In genomic region chr22:29887358-29887757, GRCh38 we compare ENCODE assay signal across 20 cellular contexts. TPM values are rescaled to one million over a fixed set of nuclear protein-coding genes. Genes with fewer than 3 reads are reported as not detected.
A peak's percentile ranks its signal among the peaks of the same experiment; 100 is the strongest.
DNase-seq lines count a peak whose midpoint lies in the region; ATAC-seq, FAIRE-seq and TF ChIP-seq lines count a peak whose summit lies in the region.
"Had no signal": no experiment of that assay in that cellular context is flagged by ENCODE, and none has a peak within 500 bp of the region (broad histone marks: within the 10 kb centered on the region; RNA-seq: fewer than 3 reads in every experiment).

No MANE protein-coding gene starts in this region.

- POLR2A ChIA-PET in IMR-90 (lab: Charles Lee; ENCODE audit: unreplicated experiment): no interaction called here

- no peak overlapping the region for H3K4ac ChIP-seq in IMR-90 (ENCODE audit: low read depth, low read length)

- H3K4me3 ChIP-seq in IMR-90 (ENCODE audit: insufficient read depth, low read depth, low read length): no peak overlapping the region
- peak overlapping the region; percentile 22 for H3K4me3 ChIP-seq in psoas muscle

- no peak overlapping the region for H4K8ac ChIP-seq in IMR-90 (ENCODE audit: low read depth in 2 of 2, low read length in 2 of 2)

- WGBS in IMR-90 (ENCODE audit: extremely low coverage in 2 of 2, insufficient read length in 1 of 2), 2 experiments: 100% methylated on average over 1 of the region's 2 CpGs; no CpG with 5 or more reads in 1 of the 2 experiments
- 20 to 22% (median 21%) methylated on average over 2 of the region's 2 CpGs for WGBS in psoas muscle, 3 donors

- H4K5ac ChIP-seq in IMR-90 (ENCODE audit: low read depth, low read length): no peak overlapping the region

- H3K9ac ChIP-seq in IMR-90 (ENCODE audit: low read depth, low read length): no peak overlapping the region

- H3K4me2 ChIP-seq in IMR-90 (ENCODE audit: low read depth, low read length): no peak overlapping the region

- peak; percentile 8 for DNase-seq in CD1c-positive myeloid dendritic cell (ENCODE audit: extremely low spot score)
- DNase-seq in IMR-90: no peak
- peak; percentile 5 for DNase-seq in dermis blood vessel endothelial cell
- DNase-seq in psoas muscle: no peak
- DNase-seq in activated CD4-positive, alpha-beta T cell treated with anti-CD3 and anti-CD28 coated beads, Interleukin-2, amount 50 U/mL, for 4 hours: no peak
- no peak for DNase-seq in frontal cortex (ENCODE audit: low spot score in 2 of 2)
- DNase-seq: C1 segment of cervical spinal cord; Calu3; CD8-positive, alpha-beta memory T cell; GOT3; HCEC 1CT; NCI-H1105 treated with DMSO at 0.1 percent for 48 hours; NCI-H2081 treated with DMSO at 0.1 percent for 48 hours; NCI-H2171 treated with DMSO at 0.1 percent for 48 hours; NCI-H446 treated with DMSO at 0.1 percent for 48 hours; NCI-H526 treated with DMSO at 0.1 percent for 48 hours had no signal

- peaks cover 13 to 55% of the 10 kb centered on the region in 2 experiments for H3K79me1 ChIP-seq in IMR-90 (ENCODE audit: low read depth in 1 of 2, low read length in 2 of 2)

- dilution Hi-C loops in IMR-90 (cut with HindIII; ENCODE audit: low sequenced_read_pairs, unreplicated experiment): no loop called here

- no peak overlapping the region for H2AFZ ChIP-seq in IMR-90 (replicated peaks; ENCODE audit: low read length, poor library complexity)

- no peak overlapping the region for H2AK9ac ChIP-seq in IMR-90 (replicated peaks; ENCODE audit: low read depth, low read length, poor library complexity)

- intact Hi-C loops in IMR-90 (cut with micrococcal nuclease): loop anchor here (5.0 kb wide), 1 partner anchor 105 kb away; no protein-coding TSS in a partner anchor
- intact Hi-C loops in psoas muscle (cut with DNase I): no loop called here

- H2BK120ac ChIP-seq in IMR-90 (ENCODE audit: low read depth, low read length): no peak overlapping the region

- no peak overlapping the region for H2AK5ac ChIP-seq in IMR-90 (ENCODE audit: low read depth, low read length)

- ATAC-seq in IMR-90 (ENCODE audit: low read depth): no peak
- no peak for ATAC-seq in psoas muscle
- ATAC-seq in GM19328 (IDR thresholded peaks at IDR 0.05; ENCODE audit: unreplicated experiment): no peak
- no peak for ATAC-seq in GM21619 (IDR thresholded peaks at IDR 0.05; ENCODE audit: unreplicated experiment)
- ATAC-seq: Panc1, SK-N-SH treated with all-trans-retinoic acid at 6 μM for 48 hours had no signal

- H4K20me1 ChIP-seq in IMR-90 (ENCODE audit: insufficient read depth, low read length): peaks cover 75% of the 10 kb centered on the region

- H3K4me1 ChIP-seq in IMR-90 (ENCODE audit: control insufficient read depth, insufficient read depth, low read length): peaks cover 5% of the 10 kb centered on the region
- H3K4me1 ChIP-seq in psoas muscle: peaks cover 62% of the 10 kb centered on the region

- TF ChIP-seq POLR2A in IMR-90 (IDR thresholded peaks at IDR 0.05; ENCODE audit: low read depth, low read length): no peak

- H3K23ac ChIP-seq in IMR-90 (ENCODE audit: low read depth, low read length): peak overlapping the region; percentile 37; the same call in 1 of the 2 replicates

- TF ChIP-seq RAD21 in IMR-90 (IDR thresholded peaks at IDR 0.05; ENCODE audit: low read length): no peak

- H3K27ac ChIP-seq in IMR-90 (ENCODE audit: insufficient read depth, low read length) (no peak overlapping the region), psoas muscle (peak overlapping the region; percentile 50)

- H3K18ac ChIP-seq in IMR-90 (ENCODE audit: low read depth, low read length): no peak overlapping the region

- H3K36me3 ChIP-seq in IMR-90 (ENCODE audit: control insufficient read depth, insufficient read depth, low read length): no peaks in the 10 kb centered on the region
- H3K36me3 ChIP-seq in psoas muscle (ENCODE audit: insufficient read depth in 1 of 2, low read depth in 1 of 2): no peaks in the 10 kb centered on the region

- no peak overlapping the region for H2BK5ac ChIP-seq in IMR-90 (ENCODE audit: low read depth, low read length, poor library complexity, severe bottlenecking)

- H4K91ac ChIP-seq in IMR-90 (ENCODE audit: insufficient read depth, low read depth, low read length): no peak overlapping the region

- CTCF ChIA-PET in IMR-90 (lab: Yijun Ruan, JAX): no interaction called here

- no peak for TF ChIP-seq CTCF in IMR-90 (conservative IDR thresholded peaks at IDR 0.05; ENCODE audit: low read depth, low read length)
- no peak for TF ChIP-seq CTCF in psoas muscle (IDR thresholded peaks at IDR 0.05)

- no TSS peak for BruUV-seq in IMR-90 (replicated peaks; lab: Mats Ljungman, UMichigan)

- H3K56ac ChIP-seq in IMR-90 (ENCODE audit: extremely low read depth, insufficient read depth, low read length): no peak overlapping the region

- H3K9me3 ChIP-seq in IMR-90 (ENCODE audit: control insufficient read depth, insufficient read depth, low read length) (no peaks in the 10 kb centered on the region), psoas muscle (no peaks in the 10 kb centered on the region)

- in situ Hi-C loops in IMR-90 (cut with MboI; ENCODE audit: low sequenced_read_pairs): no loop called here

- no peak for FAIRE-seq in frontal cortex (lab: Jason Lieb, UNC)

- H3K9me1 ChIP-seq in IMR-90 (ENCODE audit: insufficient read depth, low read length): peaks cover 3% of the 10 kb centered on the region

- peak overlapping the region; percentile 31; the same call in 1 of the 2 replicates for H3K14ac ChIP-seq in IMR-90 (replicated peaks; ENCODE audit: low read depth, low read length)

- no peak overlapping the region for H2BK15ac ChIP-seq in IMR-90 (ENCODE audit: low read depth, low read length)

- H3K27me3 ChIP-seq in IMR-90 (ENCODE audit: control insufficient read depth, insufficient read depth, low read length): no peaks in the 10 kb centered on the region
- H3K27me3 ChIP-seq in psoas muscle (ENCODE audit: insufficient read depth in 3 of 3, low read length in 2 of 3): no peaks in the 10 kb centered on the region

- H2BK20ac ChIP-seq in IMR-90 (ENCODE audit: low read depth, low read length): no peak overlapping the region

TF ChIP-seq in IMR-90, 13 proteins besides CTCF, POLR2A, EP300 and RAD21:
- TF ChIP-seq CEBPB (IDR thresholded peaks at IDR 0.05; ENCODE audit: low read depth, low read length): no peak
- TF ChIP-seq CHD1 (IDR thresholded peaks at IDR 0.05; ENCODE audit: low read depth, low read length): no peak
- TF ChIP-seq BHLHE40 (IDR thresholded peaks at IDR 0.05; ENCODE audit: low read depth, low read length): no peak
- TF ChIP-seq RFX5 (IDR thresholded peaks at IDR 0.05; ENCODE audit: low read depth, low read length): no peak
- TF ChIP-seq MXI1 (IDR thresholded peaks at IDR 0.05; ENCODE audit: borderline replicate concordance, low read depth, low read length): no peak
- TF ChIP-seq RCOR1 (IDR thresholded peaks at IDR 0.05; ENCODE audit: insufficient replicate concordance, low read length): no peak
- TF ChIP-seq MAFK (IDR thresholded peaks at IDR 0.05; ENCODE audit: low read depth, low read length): no peak
TF ChIP-seq in IMR-90: peak in this region for 0.

RNA-seq across cellular contexts. Expression of gene MTMR3, which starts 4.4 kb away (rescaled TPM):
- total RNA-seq in IMR-90 (2012; rRNA removed) (26.1 and 29.4 TPM in 2 replicates), dermis blood vessel endothelial cell (41.4 and 42.7 TPM in 2 replicates), psoas muscle (10 to 100 TPM; 31.8 to 37.9 (median 33.8) TPM), frontal cortex (66.0 TPM)
- polyA plus RNA-seq in IMR-90 (2012; rRNA removed) (21.3 and 22.3 TPM in 2 replicates), psoas muscle (10 to 100 TPM in 2 of 3 donors, 1 to 10 TPM in 1; 7.8 to 21.3 (median 11.6) TPM)
- 8.9 and 9.6 TPM in 2 replicates for polyA plus RNA-seq in IMR-90 (2012; cell fraction: cytosol; rRNA removed)
- 79.3 and 99.6 TPM in 2 replicates for polyA plus RNA-seq in IMR-90 (2012; cell fraction: nucleus; rRNA removed; ENCODE audit: low replicate concordance)

RNA-seq across cellular contexts. Expression of gene ASCC2, which starts 49.3 kb away (rescaled TPM):
- 38.6 and 40.0 TPM in 2 replicates for total RNA-seq in IMR-90 (2012; rRNA removed)
- 62.2 and 69.3 TPM in 2 replicates for polyA plus RNA-seq in IMR-90 (2012; rRNA removed)
- polyA plus RNA-seq in IMR-90 (2012; cell fraction: cytosol; rRNA removed): 57.8 and 65.1 TPM in 2 replicates
- 111 and 120 TPM in 2 replicates for polyA plus RNA-seq in IMR-90 (2012; cell fraction: nucleus; rRNA removed; ENCODE audit: low replicate concordance)
- 24.2 and 33.5 TPM in 2 replicates for total RNA-seq in dermis blood vessel endothelial cell
- total RNA-seq in psoas muscle: 10 to 100 TPM; 47.1 to 58.6 (median 54.6) TPM
- 10 to 100 TPM; 45.7 to 46.7 (median 45.7) TPM for polyA plus RNA-seq in psoas muscle
- 15.1 TPM for total RNA-seq in frontal cortex

Comparison
In these comparisons a context has a peak if more than half of its experiments do, and no peak if none do; other contexts are left out.
1. DNase-seq: peak in CD1c-positive myeloid dendritic cell (single experiment) and dermis blood vessel endothelial cell (single experiment); none in IMR-90 (single experiment), psoas muscle (0 of 2), activated CD4-positive, alpha-beta T cell treated with anti-CD3 and anti-CD28 coated beads, Interleukin-2, amount 50 U/mL, for 4 hours (0 of 2) and frontal cortex (0 of 2).